26 cellular contexts compared by ENCODE assay signal in the genomic region with DNA sequence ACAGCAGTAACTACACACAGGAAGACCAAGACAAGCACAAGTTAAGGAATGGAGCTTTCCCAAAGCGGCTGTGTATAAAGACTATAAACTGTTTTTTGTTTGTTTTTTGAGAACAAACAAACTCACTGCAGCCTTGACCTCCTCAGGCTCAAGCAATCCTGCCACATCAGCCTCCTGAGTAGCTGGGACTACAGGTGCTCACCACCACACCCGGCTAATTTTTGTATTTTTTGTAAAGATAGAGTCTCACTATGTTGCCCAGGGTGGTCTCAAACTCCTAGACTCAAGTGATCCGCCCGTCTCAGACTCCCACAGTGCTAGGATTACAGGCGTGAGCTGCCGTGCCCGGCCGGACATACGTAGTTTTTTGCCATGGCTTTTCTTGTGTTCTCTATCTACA. TPM values are rescaled to one million over a fixed set of nuclear protein-coding genes. Genes with fewer than 3 reads are reported as not detected.
DNase-seq lines count a peak whose midpoint lies in the region; ATAC-seq, FAIRE-seq and TF ChIP-seq lines count a peak whose summit lies in the region.
"Had no signal": no experiment of that assay in that cellular context is flagged by ENCODE, and none has a peak within 500 bp of the region (broad histone marks: within the 10 kb centered on the region; RNA-seq: fewer than 3 reads in every experiment).

No MANE protein-coding gene starts in this region.

- no TSS peak for BruUV-seq in HepG2 (replicated peaks; lab: Mats Ljungman, UMichigan)

- no peaks in the 10 kb centered on the region for H3K9me3 Mint-ChIP-seq in T-helper 2 cell treated with Interferon-gamma antibody and Interleukin-4, amounts not matched to agents 5 μg/mL and 100 μg/mL, for 36 hours
- no peaks in the 10 kb centered on the region for H3K9me3 Mint-ChIP-seq in H9

- no peak overlapping the region for H2BK5ac ChIP-seq in H9 (ENCODE audit: insufficient read length, low read length)

- H2BK12ac ChIP-seq in H9 (ENCODE audit: insufficient read length, low read depth, low read length) = no peak overlapping the region

- H3K9ac ChIP-seq in HepG2 (ENCODE audit: insufficient read depth, low read depth, low read length) (no peak overlapping the region), H9 (ENCODE audit: extremely low read depth, insufficient read length, low read length) (no peak overlapping the region)

- H2AFZ ChIP-seq in HepG2 (ENCODE audit: low read length) (no peak overlapping the region), H9 (ENCODE audit: low read length) (no peak overlapping the region)

- TF ChIP-seq RAD21 in HepG2 (CRISPR knock-in tag; IDR thresholded peaks at IDR 0.05) = no peak

- H2BK20ac ChIP-seq in H9 (ENCODE audit: low read depth, low read length, poor library complexity, severe bottlenecking) = no peak overlapping the region

- H3K23me2 ChIP-seq in H9 (ENCODE audit: insufficient read length, low read depth, low read length, poor library complexity, severe bottlenecking) = peaks cover 4% of the 10 kb centered on the region

- WGBS in HepG2 (ENCODE audit: low lambda C conversion rate) = 82% methylated on average over 9 of the region's 9 CpGs
- 85% methylated on average over 8 of the region's 9 CpGs for WGBS in right lobe of liver (ENCODE audit: insufficient coverage, low coverage, low lambda C conversion rate, missing lambda C conversion rate)
- 91 to 96% methylated on average over 6 to 9 of the region's 9 CpGs for WGBS in esophagus squamous epithelium, 2 donors
- WGBS in H9 (ENCODE audit: extremely low coverage, insufficient read length, low lambda C conversion rate) = no CpG with 5 or more reads among the region's 9 CpGs

- H3K27me3 Mint-ChIP-seq in T-helper 17 cell = no peaks in the 10 kb centered on the region
- no peaks in the 10 kb centered on the region for H3K27me3 Mint-ChIP-seq in T-helper 2 cell treated with Interferon-gamma antibody and Interleukin-4, amounts not matched to agents 5 μg/mL and 100 μg/mL, for 36 hours (ENCODE audit: low read depth)
- H3K27me3 Mint-ChIP-seq in H9 (ENCODE audit: low read depth) = no peaks in the 10 kb centered on the region

- H3K18ac ChIP-seq in H9 (ENCODE audit: insufficient read length, low read depth, low read length) = no peak overlapping the region

- no peak for ATAC-seq in HepG2
- no peak for ATAC-seq in right lobe of liver
- ATAC-seq in T-helper 17 cell = no peak

- H3K36me3 ChIP-seq in HepG2 (replicated peaks in 1 of 2; ENCODE audit: control insufficient read depth in 1 of 2, insufficient read depth in 2 of 2, low read length in 2 of 2) (no peaks in the 10 kb centered on the region), right lobe of liver (peaks cover 0 to 5% (median 0%) of the 10 kb centered on the region in 4 donors), esophagus squamous epithelium (peaks cover 0 to 15% (median 0%) of the 10 kb centered on the region in 3 donors), vagina (no peaks in the 10 kb centered on the region)

- no peak overlapping the region for H4K91ac ChIP-seq in H9 (ENCODE audit: insufficient read length, low read depth, low read length)

- no peak overlapping the region for H3K14ac ChIP-seq in H9 (ENCODE audit: insufficient read depth, low read length)

- TF ChIP-seq CTCF in HepG2 (CRISPR knock-in tag; IDR thresholded peaks at IDR 0.05) = no peak
- no peak for TF ChIP-seq CTCF in right lobe of liver (IDR thresholded peaks at IDR 0.05)
- TF ChIP-seq CTCF in esophagus squamous epithelium (IDR thresholded peaks at IDR 0.05) = no peak
- no peak for TF ChIP-seq CTCF in vagina (IDR thresholded peaks at IDR 0.05)
- TF ChIP-seq CTCF in H9 (conservative IDR thresholded peaks at IDR 0.05) = no peak

- H3K4me3 Mint-ChIP-seq in T-helper 17 cell (no peak overlapping the region), H9 (no peak overlapping the region)
- H3K4me3 Mint-ChIP-seq in T-helper 2 cell treated with Interferon-gamma antibody and Interleukin-4, amounts not matched to agents 5 μg/mL and 100 μg/mL, for 36 hours = no peak overlapping the region

- H2BK15ac ChIP-seq in H9 (ENCODE audit: low read depth, low read length) = no peak overlapping the region

- no peaks in the 10 kb centered on the region for H3K79me1 ChIP-seq in H9 (ENCODE audit: insufficient read depth, low read depth, low read length, poor library complexity, severe bottlenecking)

- H3K9me3 ChIP-seq in HepG2 (ENCODE audit: low read length) = no peaks in the 10 kb centered on the region
- H3K9me3 ChIP-seq in right lobe of liver = no peaks in the 10 kb centered on the region
- no peaks in the 10 kb centered on the region for H3K9me3 ChIP-seq in T-helper 17 cell (ENCODE audit: control insufficient read depth, low read length, poor library complexity, severe bottlenecking)
- no peaks in the 10 kb centered on the region for H3K9me3 ChIP-seq in esophagus squamous epithelium
- no peaks in the 10 kb centered on the region for H3K9me3 ChIP-seq in vagina
- H3K9me3 ChIP-seq in H9 (ENCODE audit: control insufficient read depth, low read depth, low read length) = no peaks in the 10 kb centered on the region

- H2AK5ac ChIP-seq in H9 (ENCODE audit: insufficient read length, low read length) = no peak overlapping the region

- H3K4me2 ChIP-seq in HepG2 (ENCODE audit: low read depth, low read length) (no peak overlapping the region), H9 (ENCODE audit: insufficient read depth, insufficient read length, low read length) (no peak overlapping the region)

- H3K27ac Mint-ChIP-seq in T-helper 17 cell (peak overlapping the region; percentile 11), H9 (no peak overlapping the region)
- no peak overlapping the region for H3K27ac Mint-ChIP-seq in T-helper 2 cell treated with Interferon-gamma antibody and Interleukin-4, amounts not matched to agents 5 μg/mL and 100 μg/mL, for 36 hours

- H3K36me3 Mint-ChIP-seq in T-helper 17 cell (ENCODE audit: low read depth) (no peaks in the 10 kb centered on the region), H9 (ENCODE audit: insufficient read depth in 1 of 3, low read depth in 3 of 3) (peaks cover 5 to 13% (median 12%) of the 10 kb centered on the region in 3 experiments; a peak in 5 of 7 replicates)
- H3K36me3 Mint-ChIP-seq in T-helper 2 cell treated with Interferon-gamma antibody and Interleukin-4, amounts not matched to agents 5 μg/mL and 100 μg/mL, for 36 hours (ENCODE audit: low read depth) = peaks cover 8% of the 10 kb centered on the region

- DNase-seq in HepG2 (ENCODE audit: low spot score) = no peak
- no peak for DNase-seq in right lobe of liver
- no peak for DNase-seq in T-helper 17 cell
- no peak for DNase-seq in esophagus squamous epithelium (lab: John Stamatoyannopoulos, UW)
- no peak for DNase-seq in vagina (ENCODE audit: extremely low spot score in 2 of 2)
- DNase-seq in T-helper 2 cell treated with Interferon-gamma antibody and Interleukin-4, amounts not matched to agents 5 μg/mL and 100 μg/mL, for 36 hours (ENCODE audit: low spot score) = no peak
- no peak for DNase-seq in H9
- DNase-seq in GM19238 (ENCODE audit: insufficient read length, low spot score) = no peak
- DNase-seq: C1 segment of cervical spinal cord; DMS153; DND-41; Karpas-422; NCI-H1092; NCI-H1436; NCI-H187 treated with DMSO at 0.1 percent for 48 hours; NCI-H2171 treated with DMSO at 0.1 percent for 48 hours; NCI-H446; NCI-H524 treated with DMSO at 0.1 percent for 48 hours; NCI-H774; NK-92 treated with Interleukin-12 subunit alpha and Interleukin-12 subunit beta, amount 100 ng/mL, for 24 hours; SHP77 treated with DMSO at 0.1 percent for 48 hours had no signal

- H3K23ac ChIP-seq in H9 (ENCODE audit: insufficient read length, low read depth, low read length) = no peak overlapping the region

- CTCF ChIA-PET in HepG2 (lab: Yijun Ruan, JAX; ENCODE audit: low intra/inter-chr PET ratio, low total read pairs) = no interaction called here

- FAIRE-seq in HepG2 (lab: Jason Lieb, UNC) = peak; percentile 48
- FAIRE-seq: GM12892, GM19239 had no signal

- H3K4ac ChIP-seq in H9 (ENCODE audit: low read depth, low read length) = no peak overlapping the region

- H4K20me1 ChIP-seq in HepG2 (ENCODE audit: insufficient read depth, low read length) (no peaks in the 10 kb centered on the region), H9 (ENCODE audit: control insufficient read depth, insufficient read depth, insufficient read length) (no peaks in the 10 kb centered on the region)

- no peak overlapping the region for H4K5ac ChIP-seq in H9 (ENCODE audit: insufficient read length, low read depth, low read length)

- TF ChIP-seq POLR2A in HepG2 (IDR thresholded peaks at IDR 0.05; ENCODE audit: insufficient read depth in 1 of 2, low read depth in 2 of 2, low read length in 2 of 2) (no peak), right lobe of liver (IDR thresholded peaks at IDR 0.05) (no peak), esophagus squamous epithelium (IDR thresholded peaks at IDR 0.05) (no peak), vagina (IDR thresholded peaks at IDR 0.05) (no peak)

- H3K4me1 ChIP-seq in HepG2 (ENCODE audit: insufficient read depth, low read length) = peaks cover 54% of the 10 kb centered on the region
- H3K4me1 ChIP-seq in right lobe of liver = peaks cover 0 to 4% (median 1%) of the 10 kb centered on the region in 4 donors
- H3K4me1 ChIP-seq in esophagus squamous epithelium = peaks cover 10 to 51% (median 22%) of the 10 kb centered on the region in 3 donors
- H3K4me1 ChIP-seq in vagina = peaks cover 10% of the 10 kb centered on the region
- H3K4me1 ChIP-seq in H9 (ENCODE audit: insufficient read depth, low read length) = peaks cover under 1% of the 10 kb centered on the region; the same call in 1 of the 2 replicates

- H3K4me3 ChIP-seq in HepG2 (replicated peaks in 1 of 3; ENCODE audit: insufficient read depth in 1 of 3, low read depth in 2 of 3, low read length in 3 of 3) = no peak overlapping the region
- no peak overlapping the region for H3K4me3 ChIP-seq in right lobe of liver
- no peak overlapping the region for H3K4me3 ChIP-seq in esophagus squamous epithelium
- no peak overlapping the region for H3K4me3 ChIP-seq in vagina

- POLR2A ChIA-PET in HepG2 (lab: Yijun Ruan, JAX) = interaction anchor here (0.9 to 1.4 kb wide), 3 partner anchors 23 to 108 kb away, joined by 3 to 4 read pairs (median 4); a partner anchor contains a TSS

- TF ChIP-seq EP300 in HepG2 (IDR thresholded peaks at IDR 0.05; ENCODE audit: low read depth in 2 of 2, low read length in 2 of 2) (no peak), HepG2 (CRISPR knock-in tag; IDR thresholded peaks at IDR 0.05; ENCODE audit: borderline replicate concordance) (no peak)

- in situ Hi-C loops in HepG2 (cut with HindIII; ENCODE audit: extremely low pct_ligation_motif_present, low pct_unique_long_range_greater_than_20kb) = no loop called here

- H4K8ac ChIP-seq in H9 (replicated peaks; ENCODE audit: insufficient read length, low read depth, low read length) = no peak overlapping the region

- H3T11ph ChIP-seq in H9 (ENCODE audit: low read length) = no peak overlapping the region

- H3K27me3 ChIP-seq in HepG2 (ENCODE audit: control insufficient read depth in 1 of 2, insufficient read depth in 2 of 2, low read length in 2 of 2) (peaks cover 0 to 12% of the 10 kb centered on the region in 2 experiments; a peak in 2 of 5 replicates), right lobe of liver (no peaks in the 10 kb centered on the region), esophagus squamous epithelium (peaks cover 0 to 1% (median 0%) of the 10 kb centered on the region in 4 donors), vagina (no peaks in the 10 kb centered on the region), H9 (ENCODE audit: insufficient read depth, low read length) (no peaks in the 10 kb centered on the region)

- no peak overlapping the region for H2BK120ac ChIP-seq in H9 (ENCODE audit: low read depth, low read length, poor library complexity, severe bottlenecking)

- H3K56ac ChIP-seq in H9 (ENCODE audit: insufficient read length, low read depth, low read length) = no peak overlapping the region

- H3K4me1 Mint-ChIP-seq in T-helper 17 cell (peaks cover 21% of the 10 kb centered on the region), H9 (peaks cover under 1% of the 10 kb centered on the region in 2 experiments)
- H3K4me1 Mint-ChIP-seq in T-helper 2 cell treated with Interferon-gamma antibody and Interleukin-4, amounts not matched to agents 5 μg/mL and 100 μg/mL, for 36 hours (ENCODE audit: low read depth) = peaks cover 19% of the 10 kb centered on the region

- H3K27ac ChIP-seq in HepG2 (ENCODE audit: extremely low read length, insufficient read depth, low read length) = no peak overlapping the region
- no peak overlapping the region for H3K27ac ChIP-seq in right lobe of liver
- H3K27ac ChIP-seq in esophagus squamous epithelium = peak overlapping the region in 3 of 4 donors; percentile 78 to 85 (median 80)
- peak overlapping the region; percentile 4 for H3K27ac ChIP-seq in vagina
- no peak overlapping the region for H3K27ac ChIP-seq in H9 (ENCODE audit: insufficient read length, low read depth, low read length)
- H3K27ac ChIP-seq: RWPE1 had no signal

- intact Hi-C loops in HepG2 (cut with micrococcal nuclease; ENCODE audit: unreplicated experiment) = no loop called here
- intact Hi-C loops in right lobe of liver (cut with DNase I) = no loop called here
- intact Hi-C loops in esophagus squamous epithelium (cut with DNase I) = no loop called here
- intact Hi-C loops in vagina (cut with DNase I) = no loop called here

- H3K79me2 ChIP-seq in HepG2 (ENCODE audit: insufficient read depth, low read length) (peaks cover 2% of the 10 kb centered on the region), H9 (ENCODE audit: insufficient read depth, low read length) (no peaks in the 10 kb centered on the region)

RNA-seq across cellular contexts. Expression of a gene that starts 4.1 kb away (rescaled TPM):
- total RNA-seq in HepG2 (2016; rRNA removed; fragmentation: Illumina TruSeq; extraction: Trizol) = 1.0 and 1.4 TPM in 2 replicates
- total RNA-seq in HepG2 (2016; cell fraction: cytosol; rRNA removed; fragmentation: Illumina TruSeq; extraction: Trizol; ENCODE audit: low read depth) = 0.44 and 1.4 TPM in 2 replicates
- 0.83 and 1.7 TPM in 2 replicates for total RNA-seq in HepG2 (2016; cell fraction: insoluble cytoplasmic fraction; rRNA removed; fragmentation: Illumina TruSeq; extraction: Trizol)
- total RNA-seq in HepG2 (2016; cell fraction: membrane; rRNA removed; fragmentation: Illumina TruSeq; extraction: Trizol) = 1.2 and 1.4 TPM in 2 replicates
- total RNA-seq in HepG2 (2016; cell fraction: nucleus; rRNA removed; fragmentation: Illumina TruSeq; extraction: Trizol) = 1.0 TPM in 1 of 2 replicates, not detected in the other
- 4.9 and 6.7 TPM in 2 replicates for polyA plus RNA-seq in HepG2 (2011; rRNA removed)
- polyA plus RNA-seq in HepG2 (2011; cell fraction: cytosol; rRNA removed) = 4.9 and 5.2 TPM in 2 replicates
- polyA plus RNA-seq in HepG2 (2011; cell fraction: nucleus; rRNA removed) = 1.3 and 2.0 TPM in 2 replicates
- polyA plus RNA-seq in HepG2 (2012) = 1.8 and 3.1 TPM in 2 replicates
- polyA plus RNA-seq in HepG2 (2016; cell fraction: cytosol; fragmentation: Illumina TruSeq; extraction: Trizol; ENCODE audit: low read depth) = 1.1 and 1.3 TPM in 2 replicates
- 1.9 and 2.0 TPM in 2 replicates for polyA plus RNA-seq in HepG2 (2016; cell fraction: insoluble cytoplasmic fraction; fragmentation: Illumina TruSeq; extraction: Trizol; ENCODE audit: low read depth)
- 1.1 TPM in 2 replicates for polyA plus RNA-seq in HepG2 (2016; cell fraction: membrane; fragmentation: Illumina TruSeq; extraction: Trizol; ENCODE audit: low read depth)
- polyA plus RNA-seq in HepG2 (2016; cell fraction: nucleus; fragmentation: Illumina TruSeq; extraction: Trizol; ENCODE audit: insufficient read depth, low read depth) = 0.57 and 1.6 TPM in 2 replicates
- 0.56 and 4.7 TPM in 2 replicates for polyA minus RNA-seq in HepG2 (2011; rRNA and poly(A)+ RNA removed; ENCODE audit: low replicate concordance)
- polyA minus RNA-seq in HepG2 (2011; cell fraction: cytosol; rRNA and poly(A)+ RNA removed) = 0.79 TPM in 1 of 2 replicates, not detected in the other
- 0.26 TPM in 1 of 2 replicates, not detected in the other for polyA minus RNA-seq in HepG2 (2011; cell fraction: nucleus; rRNA and poly(A)+ RNA removed)
- total RNA-seq in right lobe of liver = under 1 TPM in 4 of 6 experiments, not detected in 2; 0.40 to 0.93 (median 0.68) TPM
- total RNA-seq in T-helper 17 cell = 1 to 10 TPM in 1 of 2 donors, under 1 TPM in 1; 0.50 to 2.2 TPM
- total RNA-seq in esophagus squamous epithelium = not detected
- not detected for total RNA-seq in vagina
- total RNA-seq in H9 (2021) = 5.7 TPM in 2 replicates
- total RNA-seq: H4, HT-29 had no signal

RNA-seq across cellular contexts. Expression of a gene that starts 6.0 kb away (rescaled TPM):
- total RNA-seq in HepG2 (2016; rRNA removed; fragmentation: Illumina TruSeq; extraction: Trizol) (34.9 and 37.5 TPM in 2 replicates), right lobe of liver (10 to 100 TPM in 5 of 6 experiments, 1 to 10 TPM in 1; 8.3 to 24.3 (median 14.6) TPM), T-helper 17 cell (10 to 100 TPM; 32.8 to 34.4 TPM), esophagus squamous epithelium (10 to 100 TPM; 17.6 to 54.5 (median 37.4) TPM), vagina (43.0 TPM), H9 (2021) (20.2 and 25.0 TPM in 2 replicates)
- total RNA-seq in HepG2 (2016; cell fraction: cytosol; rRNA removed; fragmentation: Illumina TruSeq; extraction: Trizol; ENCODE audit: low read depth) = 18.3 and 27.5 TPM in 2 replicates
- 34.8 and 36.8 TPM in 2 replicates for total RNA-seq in HepG2 (2016; cell fraction: insoluble cytoplasmic fraction; rRNA removed; fragmentation: Illumina TruSeq; extraction: Trizol)
- 37.8 and 42.1 TPM in 2 replicates for total RNA-seq in HepG2 (2016; cell fraction: membrane; rRNA removed; fragmentation: Illumina TruSeq; extraction: Trizol)
- total RNA-seq in HepG2 (2016; cell fraction: nucleus; rRNA removed; fragmentation: Illumina TruSeq; extraction: Trizol) = 25.0 and 26.4 TPM in 2 replicates
- 27.1 and 40.3 TPM in 2 replicates for polyA plus RNA-seq in HepG2 (2011; rRNA removed)
- 26.2 and 44.6 TPM in 2 replicates for polyA plus RNA-seq in HepG2 (2011; cell fraction: cytosol; rRNA removed)
- polyA plus RNA-seq in HepG2 (2011; cell fraction: nucleus; rRNA removed) = 114 and 127 TPM in 2 replicates
- polyA plus RNA-seq in HepG2 (2012) = 19.0 and 25.6 TPM in 2 replicates
- 14.5 and 20.0 TPM in 2 replicates for polyA plus RNA-seq in HepG2 (2016; cell fraction: cytosol; fragmentation: Illumina TruSeq; extraction: Trizol; ENCODE audit: low read depth)
- 24.5 and 26.4 TPM in 2 replicates for polyA plus RNA-seq in HepG2 (2016; cell fraction: insoluble cytoplasmic fraction; fragmentation: Illumina TruSeq; extraction: Trizol; ENCODE audit: low read depth)
- polyA plus RNA-seq in HepG2 (2016; cell fraction: membrane; fragmentation: Illumina TruSeq; extraction: Trizol; ENCODE audit: low read depth) = 21.9 and 27.2 TPM in 2 replicates
- polyA plus RNA-seq in HepG2 (2016; cell fraction: nucleus; fragmentation: Illumina TruSeq; extraction: Trizol; ENCODE audit: insufficient read depth, low read depth) = 40.3 and 44.2 TPM in 2 replicates
- 10.9 and 18.2 TPM in 2 replicates for polyA minus RNA-seq in HepG2 (2011; rRNA and poly(A)+ RNA removed; ENCODE audit: low replicate concordance)
- polyA minus RNA-seq in HepG2 (2011; cell fraction: cytosol; rRNA and poly(A)+ RNA removed) = 5.9 and 9.5 TPM in 2 replicates
- 11.2 and 15.5 TPM in 2 replicates for polyA minus RNA-seq in HepG2 (2011; cell fraction: nucleus; rRNA and poly(A)+ RNA removed)

RNA-seq across cellular contexts. Expression of a gene that starts 6.1 kb away (rescaled TPM):
- total RNA-seq in HepG2 (2016; rRNA removed; fragmentation: Illumina TruSeq; extraction: Trizol) (34.4 and 39.1 TPM in 2 replicates), right lobe of liver (10 to 100 TPM in 1 of 6 experiments, 1 to 10 TPM in 5; 5.5 to 35.0 (median 6.5) TPM), T-helper 17 cell (10 to 100 TPM; 15.0 to 18.4 TPM), esophagus squamous epithelium (10 to 100 TPM; 18.2 to 25.6 (median 21.4) TPM), vagina (13.8 TPM), H9 (2021) (57.5 and 60.8 TPM in 2 replicates)
- 10.7 and 10.8 TPM in 2 replicates for total RNA-seq in HepG2 (2016; cell fraction: cytosol; rRNA removed; fragmentation: Illumina TruSeq; extraction: Trizol; ENCODE audit: low read depth)
- total RNA-seq in HepG2 (2016; cell fraction: insoluble cytoplasmic fraction; rRNA removed; fragmentation: Illumina TruSeq; extraction: Trizol) = 31.3 and 40.3 TPM in 2 replicates
- total RNA-seq in HepG2 (2016; cell fraction: membrane; rRNA removed; fragmentation: Illumina TruSeq; extraction: Trizol) = 16.9 and 19.0 TPM in 2 replicates
- 20.9 and 21.8 TPM in 2 replicates for total RNA-seq in HepG2 (2016; cell fraction: nucleus; rRNA removed; fragmentation: Illumina TruSeq; extraction: Trizol)
- 14.6 and 14.7 TPM in 2 replicates for polyA plus RNA-seq in HepG2 (2011; rRNA removed)
- 10.9 and 12.3 TPM in 2 replicates for polyA plus RNA-seq in HepG2 (2011; cell fraction: cytosol; rRNA removed)
- polyA plus RNA-seq in HepG2 (2011; cell fraction: nucleus; rRNA removed) = 18.8 and 20.1 TPM in 2 replicates
- 15.7 and 20.6 TPM in 2 replicates for polyA plus RNA-seq in HepG2 (2012)
- polyA plus RNA-seq in HepG2 (2016; cell fraction: cytosol; fragmentation: Illumina TruSeq; extraction: Trizol; ENCODE audit: low read depth) = 6.0 and 6.1 TPM in 2 replicates
- polyA plus RNA-seq in HepG2 (2016; cell fraction: insoluble cytoplasmic fraction; fragmentation: Illumina TruSeq; extraction: Trizol; ENCODE audit: low read depth) = 43.6 and 43.8 TPM in 2 replicates
- polyA plus RNA-seq in HepG2 (2016; cell fraction: membrane; fragmentation: Illumina TruSeq; extraction: Trizol; ENCODE audit: low read depth) = 11.4 and 11.7 TPM in 2 replicates
- polyA plus RNA-seq in HepG2 (2016; cell fraction: nucleus; fragmentation: Illumina TruSeq; extraction: Trizol; ENCODE audit: insufficient read depth, low read depth) = 75.0 and 87.7 TPM in 2 replicates
- polyA minus RNA-seq in HepG2 (2011; rRNA and poly(A)+ RNA removed; ENCODE audit: low replicate concordance) = 4.1 and 5.1 TPM in 2 replicates
- polyA minus RNA-seq in HepG2 (2011; cell fraction: cytosol; rRNA and poly(A)+ RNA removed) = 5.1 and 5.5 TPM in 2 replicates
- 7.0 and 8.8 TPM in 2 replicates for polyA minus RNA-seq in HepG2 (2011; cell fraction: nucleus; rRNA and poly(A)+ RNA removed)

RNA-seq across cellular contexts. Expression of a gene that starts 23.2 kb away (rescaled TPM):
- total RNA-seq in HepG2 (2016; rRNA removed; fragmentation: Illumina TruSeq; extraction: Trizol) = 18.8 and 20.8 TPM in 2 replicates
- total RNA-seq in HepG2 (2016; cell fraction: cytosol; rRNA removed; fragmentation: Illumina TruSeq; extraction: Trizol; ENCODE audit: low read depth) = 17.5 and 20.2 TPM in 2 replicates
- 21.5 and 21.9 TPM in 2 replicates for total RNA-seq in HepG2 (2016; cell fraction: insoluble cytoplasmic fraction; rRNA removed; fragmentation: Illumina TruSeq; extraction: Trizol)
- 24.3 and 26.3 TPM in 2 replicates for total RNA-seq in HepG2 (2016; cell fraction: membrane; rRNA removed; fragmentation: Illumina TruSeq; extraction: Trizol)
- total RNA-seq in HepG2 (2016; cell fraction: nucleus; rRNA removed; fragmentation: Illumina TruSeq; extraction: Trizol) = 10.5 and 14.3 TPM in 2 replicates
- 30.8 and 32.1 TPM in 2 replicates for polyA plus RNA-seq in HepG2 (2011; rRNA removed)
- polyA plus RNA-seq in HepG2 (2011; cell fraction: cytosol; rRNA removed) = 30.7 and 36.8 TPM in 2 replicates
- polyA plus RNA-seq in HepG2 (2011; cell fraction: nucleus; rRNA removed) = 21.1 and 26.0 TPM in 2 replicates
- 16.3 and 19.8 TPM in 2 replicates for polyA plus RNA-seq in HepG2 (2012)
- 22.8 and 26.9 TPM in 2 replicates for polyA plus RNA-seq in HepG2 (2016; cell fraction: cytosol; fragmentation: Illumina TruSeq; extraction: Trizol; ENCODE audit: low read depth)
- polyA plus RNA-seq in HepG2 (2016; cell fraction: insoluble cytoplasmic fraction; fragmentation: Illumina TruSeq; extraction: Trizol; ENCODE audit: low read depth) = 25.4 and 25.5 TPM in 2 replicates
- 24.7 and 30.0 TPM in 2 replicates for polyA plus RNA-seq in HepG2 (2016; cell fraction: membrane; fragmentation: Illumina TruSeq; extraction: Trizol; ENCODE audit: low read depth)
- polyA plus RNA-seq in HepG2 (2016; cell fraction: nucleus; fragmentation: Illumina TruSeq; extraction: Trizol; ENCODE audit: insufficient read depth, low read depth) = 41.6 and 53.5 TPM in 2 replicates
- 17.2 and 24.1 TPM in 2 replicates for polyA minus RNA-seq in HepG2 (2011; rRNA and poly(A)+ RNA removed; ENCODE audit: low replicate concordance)
- 4.7 and 5.4 TPM in 2 replicates for polyA minus RNA-seq in HepG2 (2011; cell fraction: cytosol; rRNA and poly(A)+ RNA removed)
- polyA minus RNA-seq in HepG2 (2011; cell fraction: nucleus; rRNA and poly(A)+ RNA removed) = 10.7 and 14.5 TPM in 2 replicates
- total RNA-seq in right lobe of liver = 10 to 100 TPM in 4 of 6 experiments, 1 to 10 TPM in 2; 5.3 to 16.8 (median 11.1) TPM
- total RNA-seq in T-helper 17 cell = 10 to 100 TPM; 10.5 to 34.0 TPM
- total RNA-seq in esophagus squamous epithelium = 10 to 100 TPM; 19.1 to 34.3 (median 27.9) TPM
- 24.1 TPM for total RNA-seq in vagina
- total RNA-seq in H9 (2021) = 55.4 and 58.6 TPM in 2 replicates

RNA-seq across cellular contexts. Expression of a gene that starts 23.4 kb away (rescaled TPM):
- total RNA-seq in HepG2 (2016; rRNA removed; fragmentation: Illumina TruSeq; extraction: Trizol) (54.1 and 73.3 TPM in 2 replicates), right lobe of liver (10 to 100 TPM; 30.6 to 46.3 (median 37.3) TPM), T-helper 17 cell (100 to 1,000 TPM; 111 to 121 TPM), esophagus squamous epithelium (10 to 100 TPM; 48.2 to 86.8 (median 84.0) TPM), vagina (72.9 TPM), H9 (2021) (99.3 and 106 TPM in 2 replicates)
- total RNA-seq in HepG2 (2016; cell fraction: cytosol; rRNA removed; fragmentation: Illumina TruSeq; extraction: Trizol; ENCODE audit: low read depth) = 23.7 and 25.3 TPM in 2 replicates
- 46.3 and 75.5 TPM in 2 replicates for total RNA-seq in HepG2 (2016; cell fraction: insoluble cytoplasmic fraction; rRNA removed; fragmentation: Illumina TruSeq; extraction: Trizol)
- total RNA-seq in HepG2 (2016; cell fraction: membrane; rRNA removed; fragmentation: Illumina TruSeq; extraction: Trizol) = 26.2 and 27.2 TPM in 2 replicates
- total RNA-seq in HepG2 (2016; cell fraction: nucleus; rRNA removed; fragmentation: Illumina TruSeq; extraction: Trizol) = 61.6 and 70.3 TPM in 2 replicates
- polyA plus RNA-seq in HepG2 (2011; rRNA removed) = 78.1 and 85.3 TPM in 2 replicates
- 23.0 and 37.1 TPM in 2 replicates for polyA plus RNA-seq in HepG2 (2011; cell fraction: cytosol; rRNA removed)
- polyA plus RNA-seq in HepG2 (2011; cell fraction: nucleus; rRNA removed) = 599 and 842 TPM in 2 replicates
- 50.3 and 58.5 TPM in 2 replicates for polyA plus RNA-seq in HepG2 (2012)
- polyA plus RNA-seq in HepG2 (2016; cell fraction: cytosol; fragmentation: Illumina TruSeq; extraction: Trizol; ENCODE audit: low read depth) = 10.3 and 14.6 TPM in 2 replicates
- polyA plus RNA-seq in HepG2 (2016; cell fraction: insoluble cytoplasmic fraction; fragmentation: Illumina TruSeq; extraction: Trizol; ENCODE audit: low read depth) = 49.0 and 65.5 TPM in 2 replicates
- polyA plus RNA-seq in HepG2 (2016; cell fraction: membrane; fragmentation: Illumina TruSeq; extraction: Trizol; ENCODE audit: low read depth) = 20.0 and 26.0 TPM in 2 replicates
- 239 and 240 TPM in 2 replicates for polyA plus RNA-seq in HepG2 (2016; cell fraction: nucleus; fragmentation: Illumina TruSeq; extraction: Trizol; ENCODE audit: insufficient read depth, low read depth)
- 124 and 132 TPM in 2 replicates for polyA minus RNA-seq in HepG2 (2011; rRNA and poly(A)+ RNA removed; ENCODE audit: low replicate concordance)
- polyA minus RNA-seq in HepG2 (2011; cell fraction: cytosol; rRNA and poly(A)+ RNA removed) = 22.8 and 27.9 TPM in 2 replicates
- 76.9 and 79.1 TPM in 2 replicates for polyA minus RNA-seq in HepG2 (2011; cell fraction: nucleus; rRNA and poly(A)+ RNA removed)

Comparison
In these comparisons a context has a peak if more than half of its experiments do, and no peak if none do; other contexts are left out.
1. H3K27ac ChIP-seq: peak in esophagus squamous epithelium (3 of 4) and vagina (single experiment); none in HepG2 (single experiment), right lobe of liver (0 of 3) and H9 (single experiment).